Comparison of ENCODE assay signal across 8 cellular contexts in the genomic region with DNA sequence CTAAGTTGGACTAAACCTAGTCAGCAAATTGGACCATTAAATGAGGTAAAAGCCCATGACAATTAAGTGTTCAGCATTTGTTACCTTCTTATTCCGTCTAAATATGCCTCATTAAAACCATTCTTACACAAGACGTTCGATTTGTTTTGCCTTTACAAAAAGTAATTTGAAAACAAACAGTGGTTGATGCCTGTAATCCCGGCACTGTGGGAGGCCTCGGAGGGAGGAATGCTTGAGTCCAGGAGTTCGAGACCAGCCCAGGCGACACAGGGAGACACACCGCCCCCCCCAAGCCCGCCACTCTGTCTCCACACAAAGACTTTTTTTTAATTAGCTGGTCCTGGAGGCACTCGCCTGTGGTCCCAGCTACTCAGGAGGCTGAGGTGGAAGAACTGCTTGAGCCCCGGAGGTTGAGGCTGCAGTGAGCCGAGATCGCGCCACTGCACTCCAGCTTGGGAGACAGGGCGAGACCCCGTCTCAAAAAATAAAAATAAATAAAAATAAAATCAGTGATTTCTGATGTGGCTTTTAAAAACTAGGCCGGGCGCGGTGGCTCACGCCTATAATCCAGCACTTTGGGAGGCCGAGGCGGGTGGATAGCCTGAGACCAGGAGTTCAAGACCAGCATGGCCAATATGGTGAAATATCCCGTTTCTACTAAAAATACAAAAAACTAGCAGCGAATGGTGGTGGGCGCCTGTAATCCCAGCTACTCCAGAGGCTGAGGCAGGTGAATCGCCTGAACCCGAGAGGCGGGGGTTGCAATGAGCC. TPM values are rescaled to one million over a fixed set of nuclear protein-coding genes. Genes with fewer than 3 reads are reported as not detected.
DNase-seq lines count a peak whose midpoint lies in the region; ATAC-seq, FAIRE-seq and TF ChIP-seq lines count a peak whose summit lies in the region.

No MANE protein-coding gene starts in this region.

- no peak overlapping the region for H4K5ac ChIP-seq in mesendoderm (ENCODE audit: low read length)

- WGBS in mesendoderm (ENCODE audit: extremely low coverage, insufficient coverage, low lambda C conversion rate): no CpG with 5 or more reads among the region's 28 CpGs
- WGBS in upper lobe of left lung, 2 donors: 17 to 28% methylated on average over 26 to 28 of the region's 28 CpGs

- no peak for TF ChIP-seq EP300 in upper lobe of left lung (IDR thresholded peaks at IDR 0.05)

- ATAC-seq in GM18511 (IDR thresholded peaks at IDR 0.05; ENCODE audit: unreplicated experiment) (peak; percentile 14), upper lobe of left lung (ENCODE audit: low FRiP score in 2 of 2) (no peak)

- H3K36me3 ChIP-seq in mesendoderm (ENCODE audit: control insufficient read depth, insufficient read depth, low read length) (no peaks in the 10 kb centered on the region), upper lobe of left lung (peaks cover 0 to 5% (median 1%) of the 10 kb centered on the region in 4 donors)

- H3K27me3 ChIP-seq in mesendoderm (ENCODE audit: insufficient read depth, low read length, poor library complexity) (no peaks in the 10 kb centered on the region), upper lobe of left lung (no peaks in the 10 kb centered on the region)

- H4K8ac ChIP-seq in mesendoderm (ENCODE audit: low read depth, low read length): peak overlapping the region; percentile 84

- H3K79me2 ChIP-seq in mesendoderm (ENCODE audit: control insufficient read depth, insufficient read depth, low read length): peaks cover 38% of the 10 kb centered on the region

- H3K9ac ChIP-seq in mesendoderm (ENCODE audit: low read length): peak overlapping the region; percentile 92

- H2BK120ac ChIP-seq in mesendoderm (ENCODE audit: low read depth, low read length): no peak overlapping the region

- H3K18ac ChIP-seq in mesendoderm (ENCODE audit: low read length): peak overlapping the region; percentile 66

- TF ChIP-seq POLR2A in upper lobe of left lung (IDR thresholded peaks at IDR 0.05) (no peak), GM12891 (IDR thresholded peaks at IDR 0.05; ENCODE audit: low read depth, low read length) (no peak)

- peak overlapping the region; percentile 89 for H3K23ac ChIP-seq in mesendoderm (ENCODE audit: low read length)

- peak overlapping the region; percentile 96 for H3K56ac ChIP-seq in mesendoderm (ENCODE audit: low read length)

- no peaks in the 10 kb centered on the region for H3K9me3 ChIP-seq in upper lobe of left lung

- no peak for FAIRE-seq in GM12891 (lab: Jason Lieb, UNC)

- peak overlapping the region; percentile 83 for H3K4ac ChIP-seq in mesendoderm (ENCODE audit: low read depth, low read length)

- no peak overlapping the region for H2BK15ac ChIP-seq in mesendoderm (replicated peaks; ENCODE audit: low read depth)

- H2AK5ac ChIP-seq in mesendoderm (ENCODE audit: low read length): no peak overlapping the region

- no peak for TF ChIP-seq CTCF in choroid plexus epithelial cell (conservative IDR thresholded peaks at IDR 0.05; ENCODE audit: low read depth, low read length)
- TF ChIP-seq CTCF in upper lobe of left lung (IDR thresholded peaks at IDR 0.05): no peak

- H3K27ac ChIP-seq in mesendoderm (ENCODE audit: low read depth, low read length): peak overlapping the region; percentile 93
- peak overlapping the region; percentile 74 to 97 (median 90) for H3K27ac ChIP-seq in upper lobe of left lung

- peaks cover 2% of the 10 kb centered on the region for H3K79me1 ChIP-seq in mesendoderm (ENCODE audit: low read length)

- H2BK5ac ChIP-seq in mesendoderm (ENCODE audit: low read length): no peak overlapping the region

- DNase-seq in OCI-M1 (lab: John Stamatoyannopoulos, UW): peak; percentile 52
- no peak for DNase-seq in choroid plexus epithelial cell (ENCODE audit: low read depth)
- DNase-seq in mesendoderm: peak; percentile 48
- DNase-seq in upper lobe of left lung: no peak
- no peak for DNase-seq in GM12891 (ENCODE audit: insufficient read length, low spot score)
- no peak for DNase-seq in AG08396 (ENCODE audit: low spot score)
- DNase-seq in HuH-7.5 (ENCODE audit: low spot score): no peak

- peak overlapping the region; percentile 48 for H3K4me2 ChIP-seq in mesendoderm (ENCODE audit: low read length)

- H3K4me1 ChIP-seq in mesendoderm (ENCODE audit: control insufficient read depth, low read depth, low read length) (peaks cover 9% of the 10 kb centered on the region), upper lobe of left lung (peaks cover 39 to 46% (median 40%) of the 10 kb centered on the region in 4 donors)

- peak overlapping the region; percentile 100 for H3K4me3 ChIP-seq in choroid plexus epithelial cell (ENCODE audit: low read depth, low read length)
- peak overlapping the region; percentile 77 for H3K4me3 ChIP-seq in mesendoderm (ENCODE audit: low read length)
- H3K4me3 ChIP-seq in upper lobe of left lung: peak overlapping the region; percentile 68 to 86 (median 76)

TF ChIP-seq in GM12891, 5 proteins besides CTCF, POLR2A, EP300 and RAD21:
- TF ChIP-seq PAX5 (IDR thresholded peaks at IDR 0.05; ENCODE audit: insufficient read depth, low read length, severe bottlenecking): no peak
- TF ChIP-seq POLR2AphosphoS5 (IDR thresholded peaks at IDR 0.05; ENCODE audit: low read depth, low read length): no peak
- no peak for TF ChIP-seq SPI1 (IDR thresholded peaks at IDR 0.05; ENCODE audit: low read depth, low read length)
- no peak for TF ChIP-seq TAF1 (IDR thresholded peaks at IDR 0.05; ENCODE audit: low read depth, low read length)
- TF ChIP-seq POU2F2 (IDR thresholded peaks at IDR 0.05; ENCODE audit: low read depth, low read length): no peak

RNA-seq across cellular contexts. Expression of a gene that starts 0.9 kb away (rescaled TPM):
- 385 TPM for polyA plus RNA-seq in mesendoderm (2013, experiment 1 of 2)
- 407 TPM for polyA plus RNA-seq in mesendoderm (2013, experiment 2 of 2)
- 100 to 1,000 TPM; 222 to 451 (median 363) TPM for total RNA-seq in upper lobe of left lung
- polyA plus RNA-seq in GM12891 (2012; ENCODE audit: low read depth, missing spikeins): 328 TPM

RNA-seq across cellular contexts. Expression of a gene that starts 44.5 kb away (rescaled TPM):
- polyA plus RNA-seq in mesendoderm (2013, experiment 1 of 2): 15.4 TPM
- polyA plus RNA-seq in mesendoderm (2013, experiment 2 of 2): 22.5 TPM
- total RNA-seq in upper lobe of left lung: 100 to 1,000 TPM in 5 of 6 donors, 10 to 100 TPM in 1; 99.1 to 703 (median 197) TPM
- 0.32 TPM for polyA plus RNA-seq in GM12891 (2012; ENCODE audit: low read depth, missing spikeins)

RNA-seq across cellular contexts. Expression of a gene that starts 56.5 kb away (rescaled TPM):
- polyA plus RNA-seq in mesendoderm (2013, experiment 1 of 2): 373 TPM
- 379 TPM for polyA plus RNA-seq in mesendoderm (2013, experiment 2 of 2)
- 1,000 to 10,000 TPM in 1 of 6 donors, 100 to 1,000 TPM in 4, 10 to 100 TPM in 1; 99.5 to 1,221 (median 355) TPM for total RNA-seq in upper lobe of left lung
- 9.5 TPM for polyA plus RNA-seq in GM12891 (2012; ENCODE audit: low read depth, missing spikeins)

Comparison
In these comparisons a context has a peak if more than half of its experiments do, and no peak if none do; other contexts are left out.
1. DNase-seq: peak in OCI-M1 (single experiment) and mesendoderm (single experiment); none in choroid plexus epithelial cell (single experiment), upper lobe of left lung (0 of 2), GM12891 (single experiment), AG08396 (single experiment) and HuH-7.5 (single experiment).
2. Peak in every context shown above with its lines, with median percentiles within 50 percentile points of each other: H3K4me3 ChIP-seq.